Comparison of ENCODE assay signal across 22 cellular contexts in genomic region chr13:30559274-30559673, GRCh38. TPM values are rescaled to one million over a fixed set of nuclear protein-coding genes. Genes with fewer than 3 reads are reported as not detected.
DNase-seq lines count a peak whose midpoint lies in the region; ATAC-seq and TF ChIP-seq lines count a peak whose summit lies in the region.
"Had no signal": no experiment of that assay in that cellular context is flagged by ENCODE, and none has a peak within 500 bp of the region (broad histone marks: within the 10 kb centered on the region; RNA-seq: fewer than 3 reads in every experiment).

No MANE protein-coding gene starts in this region.

- no peak for TF ChIP-seq CTCF in fibroblast of villous mesenchyme (IDR thresholded peaks at IDR 0.05; ENCODE audit: insufficient read depth, low read depth, low read length)
- no peak for TF ChIP-seq CTCF in lower lobe of right lung (IDR thresholded peaks at IDR 0.05)

- intact Hi-C loops in lower lobe of right lung (cut with DNase I), result no loop called here

- H3K36me3 ChIP-seq in lower lobe of right lung, result no peaks in the 10 kb centered on the region
- H3K36me3 ChIP-seq: BE2C, BLaER1 had no signal

- no peak for ATAC-seq in lower lobe of right lung
- ATAC-seq: GM12878 had no signal

- no peak overlapping the region for H3K27ac ChIP-seq in lower lobe of right lung
- H3K27ac ChIP-seq: BLaER1 had no signal

- H3K27me3 ChIP-seq in lower lobe of right lung (ENCODE audit: low read depth), result no peaks in the 10 kb centered on the region
- H3K27me3 ChIP-seq: BE2C, BLaER1 had no signal

- H3K4me1 ChIP-seq in lower lobe of right lung, result no peaks in the 10 kb centered on the region
- H3K4me1 ChIP-seq: BE2C had no signal

- DNase-seq in amniotic epithelial cell (ENCODE audit: low read depth) (peak; percentile 53), fibroblast of villous mesenchyme (ENCODE audit: low read depth) (peak; percentile 37), lower lobe of right lung (no peak), T-helper 2 cell (no peak), putamen (ENCODE audit: low spot score) (no peak)
- DNase-seq: 8988T; ACHN; BE2C; C1 segment of cervical spinal cord; CD4-positive, alpha-beta memory T cell; CD4-positive, CD25-positive, alpha-beta regulatory T cell; CD8-positive, alpha-beta memory T cell; COR-L47; DMS 273 treated with DMSO at 0.1 percent for 48 hours; DMS153; DMS53; DMS79; DND-41; EL; GDM1 had no signal

- H3K9me3 ChIP-seq in lower lobe of right lung, result no peaks in the 10 kb centered on the region
- H3K9me3 ChIP-seq: BE2C, BLaER1 had no signal

- H3K4me3 ChIP-seq in fibroblast of villous mesenchyme (ENCODE audit: low read depth, low read length) (no peak overlapping the region), lower lobe of right lung (no peak overlapping the region)
- H3K4me3 ChIP-seq: BLaER1, GM12878 had no signal

RNA-seq across cellular contexts. Expression of gene USPL1, which starts 58.4 kb away (rescaled TPM):
- total RNA-seq in fibroblast of villous mesenchyme (16.4 and 21.2 TPM in 2 replicates), lower lobe of right lung (14.9 TPM)

Comparison
In these comparisons a context has a peak if more than half of its experiments do, and no peak if none do; other contexts are left out.
1. DNase-seq: peak in amniotic epithelial cell (single experiment) and fibroblast of villous mesenchyme (single experiment); none in lower lobe of right lung (single experiment), T-helper 2 cell (0 of 5) and putamen (single experiment).